Comparison of ENCODE assay signal across 7 cellular contexts in the genomic region with DNA sequence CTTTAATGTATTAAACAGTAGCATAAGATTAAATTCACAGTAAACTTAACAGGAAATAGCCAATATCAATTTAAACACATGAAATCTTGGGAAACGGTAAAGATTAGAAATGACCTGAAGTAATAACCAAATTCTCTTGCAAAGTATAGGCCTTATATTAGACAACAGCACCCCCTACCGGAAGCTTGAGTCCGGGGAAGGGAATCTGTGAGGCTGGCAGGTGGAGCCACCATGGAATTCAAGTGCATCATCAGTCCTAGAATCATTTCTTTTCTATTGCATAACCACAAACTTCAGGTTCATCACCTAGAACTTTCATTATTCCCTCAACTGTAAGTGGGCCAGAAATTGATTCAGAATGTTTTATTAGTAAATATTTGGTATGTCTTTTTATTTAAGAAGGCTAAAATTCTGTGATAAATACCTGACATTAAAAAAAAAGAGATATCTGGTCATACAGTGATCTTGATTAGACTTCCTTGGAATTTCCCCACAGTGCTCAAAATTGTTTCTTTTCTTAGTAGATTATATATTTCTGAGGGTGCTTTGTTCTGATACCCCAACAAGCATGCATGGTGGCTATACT. TPM values are rescaled to one million over a fixed set of nuclear protein-coding genes. Genes with fewer than 3 reads are reported as not detected.
A peak's percentile ranks its signal among the peaks of the same experiment; 100 is the strongest.
DNase-seq lines count a peak whose midpoint lies in the region; ATAC-seq and TF ChIP-seq lines count a peak whose summit lies in the region.

No MANE protein-coding gene starts in this region.

- DNase-seq in NCI-H69 (lab: John Stamatoyannopoulos, UW) (peak; percentile 88), memory B cell (ENCODE audit: low spot score in 2 of 2) (peak; percentile 69 to 78)
- peak; percentile 70 for DNase-seq in activated CD4-positive, alpha-beta memory T cell treated with anti-CD3 and anti-CD28 coated beads, Interleukin-2, amount 10 ng/mL, durations not matched to agents 7 days and 5 days
- DNase-seq in effector CD8-positive, alpha-beta T cell (lab: John Stamatoyannopoulos, UW), result peak; percentile 60
- DNase-seq in stimulated activated CD8-positive, alpha-beta memory T cell treated with anti-CD3 and anti-CD28 coated beads, Interleukin-15, amount 100 ng/mL, for 48 hours (ENCODE audit: low read depth in 2 of 2), result peak; percentile 14 to 43

- peaks cover 4% of the 10 kb centered on the region for H3K4me1 Mint-ChIP-seq in activated CD4-positive, alpha-beta memory T cell treated with anti-CD3 and anti-CD28 coated beads, Interleukin-2, amount 10 ng/mL, durations not matched to agents 7 days and 5 days
- peaks cover 5% of the 10 kb centered on the region for H3K4me1 Mint-ChIP-seq in memory B cell

- POLR2A ChIA-PET in activated CD4-positive, alpha-beta memory T cell treated with anti-CD3 and anti-CD28 coated beads, Interleukin-2, amount 10 ng/mL, durations not matched to agents 7 days and 5 days (lab: Charles Lee), result no interaction called here

- H3K36me3 Mint-ChIP-seq in activated CD4-positive, alpha-beta memory T cell treated with anti-CD3 and anti-CD28 coated beads, Interleukin-2, amount 10 ng/mL, durations not matched to agents 7 days and 5 days (ENCODE audit: low read depth), result peaks cover 3% of the 10 kb centered on the region
- no peaks in the 10 kb centered on the region for H3K36me3 Mint-ChIP-seq in memory B cell

- peaks cover 3% of the 10 kb centered on the region for H3K9me3 Mint-ChIP-seq in activated CD4-positive, alpha-beta memory T cell treated with anti-CD3 and anti-CD28 coated beads, Interleukin-2, amount 10 ng/mL, durations not matched to agents 7 days and 5 days
- H3K9me3 Mint-ChIP-seq in memory B cell, result peaks cover 3% of the 10 kb centered on the region

- H3K4me3 Mint-ChIP-seq in activated CD4-positive, alpha-beta memory T cell treated with anti-CD3 and anti-CD28 coated beads, Interleukin-2, amount 10 ng/mL, durations not matched to agents 7 days and 5 days, result no peak overlapping the region
- H3K4me3 Mint-ChIP-seq in memory B cell, result no peak overlapping the region

- ATAC-seq in HG03378 (IDR thresholded peaks at IDR 0.05; ENCODE audit: unreplicated experiment) (peak; percentile 73), memory B cell (ENCODE audit: low read depth) (peak; percentile 80)

- CTCF ChIA-PET in activated CD4-positive, alpha-beta memory T cell treated with anti-CD3 and anti-CD28 coated beads, Interleukin-2, amount 10 ng/mL, durations not matched to agents 7 days and 5 days (lab: Charles Lee), result interaction anchor here (0.7 to 1.3 kb wide), 7 partner anchors 35 to 829 kb away, joined by 3 to 16 read pairs (median 3); no protein-coding TSS in a partner anchor

- peak; percentile 80 for TF ChIP-seq CTCF in GM12873 (IDR thresholded peaks at IDR 0.05; ENCODE audit: insufficient read depth, low read depth, low read length, missing control alignments)

- no peak overlapping the region for H3K27ac Mint-ChIP-seq in activated CD4-positive, alpha-beta memory T cell treated with anti-CD3 and anti-CD28 coated beads, Interleukin-2, amount 10 ng/mL, durations not matched to agents 7 days and 5 days
- H3K27ac Mint-ChIP-seq in memory B cell, result no peak overlapping the region

- peaks cover 2% of the 10 kb centered on the region for H3K27me3 Mint-ChIP-seq in activated CD4-positive, alpha-beta memory T cell treated with anti-CD3 and anti-CD28 coated beads, Interleukin-2, amount 10 ng/mL, durations not matched to agents 7 days and 5 days
- no peaks in the 10 kb centered on the region for H3K27me3 Mint-ChIP-seq in memory B cell

RNA-seq across cellular contexts. Expression of gene AP5M1, which starts 48.6 kb away (rescaled TPM):
- total RNA-seq in activated CD4-positive, alpha-beta memory T cell treated with anti-CD3 and anti-CD28 coated beads, Interleukin-2, amount 10 ng/mL, durations not matched to agents 7 days and 5 days, result 10 to 100 TPM; 40.6 to 44.3 TPM

RNA-seq across cellular contexts. Expression of gene EXOC5, which starts 48.6 kb away (rescaled TPM):
- total RNA-seq in activated CD4-positive, alpha-beta memory T cell treated with anti-CD3 and anti-CD28 coated beads, Interleukin-2, amount 10 ng/mL, durations not matched to agents 7 days and 5 days, result 10 to 100 TPM; 72.1 to 76.6 TPM

Comparison
In these comparisons a context has a peak if more than half of its experiments do, and no peak if none do; other contexts are left out.
1. Peak in every context shown above with its lines: DNase-seq and ATAC-seq.
2. DNase-seq: peak in every context shown above with its lines; median percentile 88 in NCI-H69; 74 in memory B cell; 70 in activated CD4-positive, alpha-beta memory T cell treated with anti-CD3 and anti-CD28 coated beads, Interleukin-2, amount 10 ng/mL, durations not matched to agents 7 days and 5 days; 60 in effector CD8-positive, alpha-beta T cell; 28 in stimulated activated CD8-positive, alpha-beta memory T cell treated with anti-CD3 and anti-CD28 coated beads, Interleukin-15, amount 100 ng/mL, for 48 hours.